ENCODE assay signal across 20 cellular contexts in genomic region chr5:134857401-134857800, GRCh38.
"Had no signal": no experiment of that assay in that cellular context is flagged by ENCODE, and none has a peak within 500 bp of the region (broad histone marks: within the 10 kb centered on the region; RNA-seq: fewer than 3 reads in every experiment).

No MANE protein-coding gene starts in this region.

- H3K9me3 Mint-ChIP-seq: activated CD4-positive, alpha-beta memory T cell treated with anti-CD3 and anti-CD28 coated beads, Interleukin-2, amount 10 ng/mL, durations not matched to agents 7 days and 5 days; activated CD4-positive, alpha-beta T cell treated with anti-CD3 and anti-CD28 coated beads, Interleukin-2, amount 10 ng/mL, durations not matched to agents 7 days and 5 days; dendritic cell treated with granulocyte-macrophage colony-stimulating factor and Interleukin-4, amounts not matched to agents 40 ng/mL and 50 ng/mL, for 4 days; neural crest cell; stimulated activated naive B cell treated with anti-CD40 and anti-IgM and Interleukin-4, amounts not matched to agents 10 μg/mL and 1 μg/mL and 100 μg/mL, for 72 hours had no signal

- H3K27me3 Mint-ChIP-seq: activated CD4-positive, alpha-beta memory T cell treated with anti-CD3 and anti-CD28 coated beads, Interleukin-2, amount 10 ng/mL, durations not matched to agents 7 days and 5 days; activated CD4-positive, alpha-beta T cell treated with anti-CD3 and anti-CD28 coated beads, Interleukin-2, amount 10 ng/mL, durations not matched to agents 7 days and 5 days; dendritic cell treated with granulocyte-macrophage colony-stimulating factor and Interleukin-4, amounts not matched to agents 40 ng/mL and 50 ng/mL, for 4 days; stimulated activated naive B cell treated with anti-CD40 and anti-IgM and Interleukin-4, amounts not matched to agents 10 μg/mL and 1 μg/mL and 100 μg/mL, for 72 hours had no signal

- H3K4me1 Mint-ChIP-seq: stimulated activated naive B cell treated with anti-CD40 and anti-IgM and Interleukin-4, amounts not matched to agents 10 μg/mL and 1 μg/mL and 100 μg/mL, for 72 hours had no signal

- H3K4me3 Mint-ChIP-seq: activated CD4-positive, alpha-beta memory T cell treated with anti-CD3 and anti-CD28 coated beads, Interleukin-2, amount 10 ng/mL, durations not matched to agents 7 days and 5 days; activated CD4-positive, alpha-beta T cell treated with anti-CD3 and anti-CD28 coated beads, Interleukin-2, amount 10 ng/mL, durations not matched to agents 7 days and 5 days; dendritic cell treated with granulocyte-macrophage colony-stimulating factor and Interleukin-4, amounts not matched to agents 40 ng/mL and 50 ng/mL, for 4 days; neural crest cell; stimulated activated naive B cell treated with anti-CD40 and anti-IgM and Interleukin-4, amounts not matched to agents 10 μg/mL and 1 μg/mL and 100 μg/mL, for 72 hours had no signal

- DNase-seq: activated CD4-positive, alpha-beta memory T cell treated with anti-CD3 and anti-CD28 coated beads, Interleukin-2, amount 10 ng/mL, durations not matched to agents 7 days and 5 days; activated CD4-positive, alpha-beta T cell treated with anti-CD3 and anti-CD28 coated beads, Interleukin-2, amount 10 ng/mL, durations not matched to agents 7 days and 5 days; activated CD4-positive, CD25-positive, alpha-beta regulatory T cell treated with anti-CD3 and anti-CD28 coated beads, Interleukin-2, amount 50 U/mL, for 72 hours; activated gamma-delta T cell treated with Interleukin-2 at 50 U/mL for 16 hours; activated naive CD4-positive, alpha-beta T cell treated with anti-CD3 and anti-CD28 coated beads, Interleukin-2, amount 50 U/mL, for 16 hours; central memory CD4-positive, alpha-beta T cell; effector CD8-positive, alpha-beta T cell; islet precursor cell; left ventricle myocardium superior; mammary epithelial cell; nucleus accumbens; pancreas; psoas muscle; stimulated activated CD4-positive, alpha-beta T cell treated with anti-CD3 and anti-CD28 coated beads, Interleukin-1b, Interleukin-23, amount 100 ng/mL, for 48 hours; stimulated activated CD4-positive, alpha-beta T cell treated with anti-CD3 and anti-CD28 coated beads, Interleukin-4, amount 100 ng/mL, for 4 hours; stimulated activated CD8-positive, alpha-beta memory T cell treated with anti-CD3 and anti-CD28 coated beads, Interleukin-4, amount 100 ng/mL, for 48 hours; stimulated activated naive B cell treated with anti-CD40 and anti-IgM and Interleukin-4, amounts not matched to agents 10 μg/mL and 1 μg/mL and 100 μg/mL, for 72 hours; T-helper 2 cell had no signal

- H3K27ac Mint-ChIP-seq: activated CD4-positive, alpha-beta memory T cell treated with anti-CD3 and anti-CD28 coated beads, Interleukin-2, amount 10 ng/mL, durations not matched to agents 7 days and 5 days; activated CD4-positive, alpha-beta T cell treated with anti-CD3 and anti-CD28 coated beads, Interleukin-2, amount 10 ng/mL, durations not matched to agents 7 days and 5 days; dendritic cell treated with granulocyte-macrophage colony-stimulating factor and Interleukin-4, amounts not matched to agents 40 ng/mL and 50 ng/mL, for 4 days; stimulated activated naive B cell treated with anti-CD40 and anti-IgM and Interleukin-4, amounts not matched to agents 10 μg/mL and 1 μg/mL and 100 μg/mL, for 72 hours had no signal

- ATAC-seq: left ventricle myocardium superior; pancreas; psoas muscle; stimulated activated naive B cell treated with anti-CD40 and anti-IgM and Interleukin-4, amounts not matched to agents 10 μg/mL and 1 μg/mL and 100 μg/mL, for 72 hours had no signal
